22 cellular contexts compared by ENCODE assay signal in the genomic region with DNA sequence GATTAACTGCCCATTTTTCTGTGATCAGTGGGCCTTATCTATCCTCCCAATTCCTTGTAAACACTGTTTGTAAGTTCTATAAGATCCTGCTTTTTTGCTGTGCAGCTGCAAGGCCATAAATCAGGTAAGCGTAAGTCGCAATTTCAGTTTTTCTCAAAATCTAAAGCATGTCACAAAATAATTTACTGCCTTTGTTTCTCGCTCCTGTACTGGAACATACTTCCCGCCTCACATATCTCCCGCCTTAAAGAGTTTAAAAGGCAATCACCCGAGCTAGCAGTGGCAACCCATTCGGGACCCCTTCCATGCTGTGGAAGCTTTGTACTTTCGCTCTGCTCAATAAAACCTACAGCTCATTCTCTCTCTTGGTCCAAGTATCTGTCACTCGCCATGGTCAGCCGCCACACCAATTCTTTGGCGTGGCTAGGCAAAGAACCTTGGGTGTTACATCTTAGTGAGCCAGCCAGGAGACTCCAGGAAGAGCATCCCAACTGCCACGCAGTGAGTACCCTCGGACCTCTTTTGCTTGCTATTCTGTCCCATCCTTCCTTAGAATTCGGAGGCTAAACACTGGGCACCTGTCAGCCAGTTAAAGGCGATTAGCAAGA. TPM values are rescaled to one million over a fixed set of nuclear protein-coding genes. Genes with fewer than 3 reads are reported as not detected.
DNase-seq lines count a peak whose midpoint lies in the region; ATAC-seq, FAIRE-seq and TF ChIP-seq lines count a peak whose summit lies in the region.
"Had no signal": no experiment of that assay in that cellular context is flagged by ENCODE, and none has a peak within 500 bp of the region (broad histone marks: within the 10 kb centered on the region; RNA-seq: fewer than 3 reads in every experiment).

No MANE protein-coding gene starts in this region.

- H3K27ac Mint-ChIP-seq in CD8-positive, alpha-beta T cell, result peak overlapping the region; percentile 61

- H2AFZ ChIP-seq in IMR-90 (replicated peaks; ENCODE audit: low read length, poor library complexity), result peak overlapping the region; percentile 37
- H2AFZ ChIP-seq in mesenchymal stem cell (ENCODE audit: low read depth, low read length), result no peak overlapping the region
- H2AFZ ChIP-seq: GM23248 had no signal

- H3K14ac ChIP-seq in IMR-90 (replicated peaks; ENCODE audit: low read depth, low read length), result no peak overlapping the region
- peak overlapping the region in 1 of 2 experiments; percentile 28 for H3K14ac ChIP-seq in mesenchymal stem cell (ENCODE audit: low read length in 2 of 2)

- H2BK120ac ChIP-seq in IMR-90 (ENCODE audit: low read depth, low read length), result no peak overlapping the region
- no peak overlapping the region for H2BK120ac ChIP-seq in mesenchymal stem cell (ENCODE audit: low read depth, low read length)

- H4K5ac ChIP-seq in IMR-90 (ENCODE audit: low read depth, low read length), result no peak overlapping the region

- H3K27me3 ChIP-seq in CD8-positive, alpha-beta T cell (ENCODE audit: insufficient read depth, low read length), result no peaks in the 10 kb centered on the region
- no peaks in the 10 kb centered on the region for H3K27me3 ChIP-seq in IMR-90 (ENCODE audit: control insufficient read depth, insufficient read depth, low read length)
- no peaks in the 10 kb centered on the region for H3K27me3 ChIP-seq in mesenchymal stem cell (ENCODE audit: control insufficient read depth in 1 of 2, insufficient read depth in 1 of 2, low read length in 2 of 2)
- no peaks in the 10 kb centered on the region for H3K27me3 ChIP-seq in gastrocnemius medialis
- H3K27me3 ChIP-seq in tibial artery, result no peaks in the 10 kb centered on the region

- WGBS in IMR-90 (ENCODE audit: extremely low coverage in 2 of 2, insufficient read length in 1 of 2), 2 experiments, result 69% methylated on average over 9 of the region's 15 CpGs; no CpG with 5 or more reads in 1 of the 2 experiments
- WGBS in mesenchymal stem cell, result 89% methylated on average over 15 of the region's 15 CpGs

- H3K9me1 ChIP-seq in IMR-90 (ENCODE audit: insufficient read depth, low read length), result no peaks in the 10 kb centered on the region; the same call in 1 of the 2 replicates

- no peak overlapping the region for H3K4ac ChIP-seq in IMR-90 (ENCODE audit: low read depth, low read length)
- H3K4ac ChIP-seq in mesenchymal stem cell (ENCODE audit: low read depth in 1 of 2, low read length in 2 of 2), result no peak overlapping the region

- H3K27ac ChIP-seq in CD8-positive, alpha-beta T cell (ENCODE audit: low read depth, low read length), result no peak overlapping the region
- no peak overlapping the region for H3K27ac ChIP-seq in IMR-90 (ENCODE audit: insufficient read depth, low read length)
- H3K27ac ChIP-seq in mesenchymal stem cell (ENCODE audit: low read length, poor library complexity, severe bottlenecking), result no peak overlapping the region
- peak overlapping the region; percentile 12 to 58 (median 50) for H3K27ac ChIP-seq in gastrocnemius medialis
- H3K27ac ChIP-seq in tibial artery, result no peak overlapping the region
- H3K27ac ChIP-seq: GM23248, SK-N-MC had no signal

- no peak overlapping the region for H4K91ac ChIP-seq in IMR-90 (ENCODE audit: insufficient read depth, low read depth, low read length)
- H4K91ac ChIP-seq in mesenchymal stem cell (ENCODE audit: low read length), result peak overlapping the region; percentile 59

- H2BK5ac ChIP-seq in IMR-90 (ENCODE audit: low read depth, low read length, poor library complexity, severe bottlenecking) (no peak overlapping the region), mesenchymal stem cell (ENCODE audit: low read depth, low read length, poor library complexity, severe bottlenecking) (peak overlapping the region; percentile 50)

- no peaks in the 10 kb centered on the region for H3K9me3 ChIP-seq in CD8-positive, alpha-beta T cell (ENCODE audit: low read length)
- H3K9me3 ChIP-seq in IMR-90 (ENCODE audit: control insufficient read depth, insufficient read depth, low read length) (no peaks in the 10 kb centered on the region), mesenchymal stem cell (ENCODE audit: control insufficient read depth, low read length) (no peaks in the 10 kb centered on the region), gastrocnemius medialis (no peaks in the 10 kb centered on the region), tibial artery (no peaks in the 10 kb centered on the region)
- H3K9me3 ChIP-seq: Caco-2 had no signal

- peaks cover 2% of the 10 kb centered on the region for H3K9me3 Mint-ChIP-seq in CD8-positive, alpha-beta T cell

- FAIRE-seq in frontal cortex (lab: Jason Lieb, UNC), result no peak
- FAIRE-seq: GM12878, GM19239 had no signal

- H3K4me3 Mint-ChIP-seq in CD8-positive, alpha-beta T cell, result no peak overlapping the region

- H3K36me3 ChIP-seq in CD8-positive, alpha-beta T cell (ENCODE audit: insufficient read depth, low read length), result no peaks in the 10 kb centered on the region
- peaks cover 2% of the 10 kb centered on the region; the same call in 1 of the 2 replicates for H3K36me3 ChIP-seq in IMR-90 (ENCODE audit: control insufficient read depth, insufficient read depth, low read length)
- peaks cover 0 to 7% of the 10 kb centered on the region in 2 experiments for H3K36me3 ChIP-seq in mesenchymal stem cell (ENCODE audit: control insufficient read depth in 1 of 2, insufficient read depth in 2 of 2, low read depth in 1 of 2, low read length in 2 of 2)
- H3K36me3 ChIP-seq in gastrocnemius medialis, result no peaks in the 10 kb centered on the region
- no peaks in the 10 kb centered on the region for H3K36me3 ChIP-seq in tibial artery

- H3K18ac ChIP-seq in IMR-90 (ENCODE audit: low read depth, low read length) (no peak overlapping the region), mesenchymal stem cell (ENCODE audit: low read depth in 1 of 2, low read length in 2 of 2) (no peak overlapping the region)

- dilution Hi-C loops in IMR-90 (cut with HindIII; ENCODE audit: low sequenced_read_pairs, unreplicated experiment), result no loop called here

- H4K20me1 ChIP-seq in IMR-90 (ENCODE audit: insufficient read depth, low read length), result peaks cover 16% of the 10 kb centered on the region

- H3K4me3 ChIP-seq in CD8-positive, alpha-beta T cell (ENCODE audit: low read depth, low read length), result no peak overlapping the region
- H3K4me3 ChIP-seq in IMR-90 (ENCODE audit: insufficient read depth, low read depth, low read length) (no peak overlapping the region), mesenchymal stem cell (ENCODE audit: insufficient read depth in 1 of 2, low read depth in 1 of 2, low read length in 2 of 2) (no peak overlapping the region), gastrocnemius medialis (no peak overlapping the region), tibial artery (no peak overlapping the region)
- H3K4me3 ChIP-seq: GM12878, GM23248, SK-N-MC had no signal

- TF ChIP-seq POLR2A in IMR-90 (IDR thresholded peaks at IDR 0.05; ENCODE audit: low read depth, low read length) (no peak), gastrocnemius medialis (IDR thresholded peaks at IDR 0.05) (no peak)

- POLR2A ChIA-PET in CD8-positive, alpha-beta T cell (lab: Charles Lee), result interaction anchor here (0.6 kb wide), 1 partner anchor 16 kb away, joined by 3 read pairs; no protein-coding TSS in a partner anchor
- POLR2A ChIA-PET in IMR-90 (lab: Charles Lee; ENCODE audit: unreplicated experiment), result no interaction called here

- H3K23ac ChIP-seq in IMR-90 (ENCODE audit: low read depth, low read length) (no peak overlapping the region), mesenchymal stem cell (ENCODE audit: low read length in 2 of 2) (no peak overlapping the region)

- no peak overlapping the region for H3K56ac ChIP-seq in IMR-90 (ENCODE audit: extremely low read depth, insufficient read depth, low read length)

- BruUV-seq in IMR-90 (replicated peaks; lab: Mats Ljungman, UMichigan), result no TSS peak

- CTCF ChIA-PET in CD8-positive, alpha-beta T cell (lab: Charles Lee), result interaction anchor here (0.6 to 1.5 kb wide), 7 partner anchors 9 to 71 kb away, joined by 3 to 8 read pairs (median 4); no protein-coding TSS in a partner anchor
- CTCF ChIA-PET in IMR-90 (lab: Yijun Ruan, JAX), result no interaction called here

- in situ Hi-C loops in IMR-90 (cut with MboI; ENCODE audit: low sequenced_read_pairs), result no loop called here
- in situ Hi-C loops in gastrocnemius medialis (cut with MboI; ENCODE audit: low sequenced_read_pairs in 4 of 4), result loop anchor here (5.0 to 25.0 kb wide), 3 partner anchors 335 to 655 kb away; no protein-coding TSS in a partner anchor

- ATAC-seq in CD8-positive, alpha-beta T cell, result no peak
- ATAC-seq in IMR-90 (ENCODE audit: low read depth), result no peak
- peak in 1 of 2 donors; percentile 22 for ATAC-seq in gastrocnemius medialis
- ATAC-seq in HG02642 (IDR thresholded peaks at IDR 0.05; ENCODE audit: poor library complexity, unreplicated experiment), result no peak
- ATAC-seq: GM12878 had no signal

- H2AK9ac ChIP-seq in IMR-90 (replicated peaks; ENCODE audit: low read depth, low read length, poor library complexity), result no peak overlapping the region

- H4K8ac ChIP-seq in IMR-90 (ENCODE audit: low read depth in 2 of 2, low read length in 2 of 2), result no peak overlapping the region
- no peak overlapping the region for H4K8ac ChIP-seq in mesenchymal stem cell (ENCODE audit: low read length)

- peaks cover 55% of the 10 kb centered on the region for H3K4me1 Mint-ChIP-seq in CD8-positive, alpha-beta T cell (ENCODE audit: low read depth)

- no peaks in the 10 kb centered on the region for H3K27me3 Mint-ChIP-seq in CD8-positive, alpha-beta T cell (ENCODE audit: low read depth)

- H3K36me3 Mint-ChIP-seq in CD8-positive, alpha-beta T cell, result peaks cover 31% of the 10 kb centered on the region

- no peak overlapping the region; the same call in 1 of the 2 replicates for H3K4me2 ChIP-seq in IMR-90 (ENCODE audit: low read depth, low read length)
- H3K4me2 ChIP-seq in mesenchymal stem cell (ENCODE audit: low read length, poor library complexity, severe bottlenecking), result no peak overlapping the region

- H2BK15ac ChIP-seq in IMR-90 (ENCODE audit: low read depth, low read length), result no peak overlapping the region
- no peak overlapping the region for H2BK15ac ChIP-seq in mesenchymal stem cell (ENCODE audit: low read depth, poor library complexity, severe bottlenecking)

- H2BK20ac ChIP-seq in IMR-90 (ENCODE audit: low read depth, low read length), result no peak overlapping the region

- H3K79me1 ChIP-seq in IMR-90 (ENCODE audit: low read depth in 1 of 2, low read length in 2 of 2) (peaks cover 40 to 53% of the 10 kb centered on the region in 2 experiments), mesenchymal stem cell (replicated peaks; ENCODE audit: low read length, poor library complexity, severe bottlenecking) (peaks cover 45% of the 10 kb centered on the region)

- H3K9ac ChIP-seq in IMR-90 (ENCODE audit: low read depth, low read length) (no peak overlapping the region), mesenchymal stem cell (ENCODE audit: low read length) (no peak overlapping the region)
- H3K9ac ChIP-seq: GM23248 had no signal

- TF ChIP-seq RAD21 in IMR-90 (IDR thresholded peaks at IDR 0.05; ENCODE audit: low read length), result no peak

- H3K4me1 ChIP-seq in CD8-positive, alpha-beta T cell (ENCODE audit: insufficient read depth, low read length), result peaks cover 7% of the 10 kb centered on the region
- no peaks in the 10 kb centered on the region for H3K4me1 ChIP-seq in IMR-90 (ENCODE audit: control insufficient read depth, insufficient read depth, low read length)
- H3K4me1 ChIP-seq in mesenchymal stem cell (ENCODE audit: control insufficient read depth, insufficient read depth, low read depth, low read length), result peaks cover 7% of the 10 kb centered on the region
- peaks cover 51 to 53% of the 10 kb centered on the region in 2 donors for H3K4me1 ChIP-seq in gastrocnemius medialis
- peaks cover 0 to 7% (median 2%) of the 10 kb centered on the region in 4 donors for H3K4me1 ChIP-seq in tibial artery
- H3K4me1 ChIP-seq: Caco-2 had no signal

- TF ChIP-seq CTCF in CD8-positive, alpha-beta T cell (IDR thresholded peaks at IDR 0.05), result no peak
- TF ChIP-seq CTCF in IMR-90 (conservative IDR thresholded peaks at IDR 0.05; ENCODE audit: low read depth, low read length), result no peak
- no peak for TF ChIP-seq CTCF in gastrocnemius medialis (IDR thresholded peaks at IDR 0.05 in 4 of 5, conservative IDR thresholded peaks at IDR 0.05 in 1 of 5)
- TF ChIP-seq CTCF in tibial artery (IDR thresholded peaks at IDR 0.05), result no peak

- H2AK5ac ChIP-seq in IMR-90 (ENCODE audit: low read depth, low read length) (no peak overlapping the region), mesenchymal stem cell (ENCODE audit: low read length, severe bottlenecking) (no peak overlapping the region)

- H2BK12ac ChIP-seq in mesenchymal stem cell (ENCODE audit: low read length in 2 of 2), result no peak overlapping the region

- DNase-seq in CD8-positive, alpha-beta T cell, result no peak
- no peak for DNase-seq in IMR-90
- DNase-seq in mesenchymal stem cell, result no peak
- DNase-seq in gastrocnemius medialis, result no peak
- no peak for DNase-seq in tibial artery
- no peak for DNase-seq in frontal cortex (ENCODE audit: low spot score in 2 of 2)
- DNase-seq: C1 segment of cervical spinal cord, Caco-2, DMS153, GF-D8, GM23248, HCEC 1CT, NCI-H1105 treated with DMSO at 0.1 percent for 48 hours, NCI-H1694, NCI-H2227 treated with DMSO at 0.1 percent for 48 hours, NCI-H510A treated with DMSO at 0.1 percent for 48 hours, NCI-H82, SHP77 had no signal

- intact Hi-C loops in CD8-positive, alpha-beta T cell (cut with DNase I, micrococcal nuclease), result loop anchor here (2.0 to 5.0 kb wide), 5 partner anchors 135 to 1270 kb away; no protein-coding TSS in a partner anchor
- intact Hi-C loops in IMR-90 (cut with micrococcal nuclease) (loop anchor here (10.0 kb wide), 1 partner anchor 63 kb away; no protein-coding TSS in a partner anchor), gastrocnemius medialis (cut with DNase I; ENCODE audit: low total_unique reads) (loop anchor here (5.0 kb wide), 1 partner anchor 110 kb away; no protein-coding TSS in a partner anchor), tibial artery (cut with DNase I; ENCODE audit: low total_unique reads) (no loop called here)

RNA-seq across cellular contexts. Expression of a gene that starts 33.9 kb away (rescaled TPM):
- total RNA-seq in CD8-positive, alpha-beta T cell, result 10 to 100 TPM; 86.2 to 89.0 TPM
- 24.2 and 25.6 TPM in 2 replicates for total RNA-seq in IMR-90 (2012; rRNA removed)
- 2.0 and 2.3 TPM in 2 replicates for polyA plus RNA-seq in IMR-90 (2012; rRNA removed)
- polyA plus RNA-seq in IMR-90 (2012; cell fraction: cytosol; rRNA removed), result 0.32 and 0.99 TPM in 2 replicates
- 3.0 and 8.0 TPM in 2 replicates for polyA plus RNA-seq in IMR-90 (2012; cell fraction: nucleus; rRNA removed; ENCODE audit: low replicate concordance)
- polyA plus RNA-seq in mesenchymal stem cell (2013, experiment 1 of 2), result 6.0 TPM
- polyA plus RNA-seq in mesenchymal stem cell (2013, experiment 2 of 2), result 6.1 TPM
- 10 to 100 TPM; 15.6 to 22.8 (median 21.9) TPM for total RNA-seq in gastrocnemius medialis
- total RNA-seq in frontal cortex, result 42.4 TPM

Comparison
In these comparisons a context has a peak if more than half of its experiments do, and no peak if none do; other contexts are left out.
1. H3K27ac ChIP-seq: peak in gastrocnemius medialis (4 of 4); none in CD8-positive, alpha-beta T cell (single experiment), IMR-90 (single experiment), mesenchymal stem cell (single experiment) and tibial artery (0 of 2).